9 cellular contexts compared by ENCODE assay signal in genomic region chr9:93958875-93959682, GRCh38. TPM values are rescaled to one million over a fixed set of nuclear protein-coding genes. Genes with fewer than 3 reads are reported as not detected.
DNase-seq lines count a peak whose midpoint lies in the region; ATAC-seq and TF ChIP-seq lines count a peak whose summit lies in the region.
"Had no signal": no experiment of that assay in that cellular context is flagged by ENCODE, and none has a peak within 500 bp of the region (broad histone marks: within the 10 kb centered on the region; RNA-seq: fewer than 3 reads in every experiment).

No MANE protein-coding gene starts in this region.

- peak in 1 of 2 donors; percentile 21 for ATAC-seq in activated T-cell treated with anti-CD3 and anti-CD28 coated beads, Interleukin-2, amount 50 U/mL, for 72 hours (replicated peaks in 1 of 2)
- ATAC-seq in GM18861 (IDR thresholded peaks at IDR 0.05; ENCODE audit: unreplicated experiment) (no peak), gastroesophageal sphincter (no peak)

- H3K27ac Mint-ChIP-seq in activated T-cell treated with anti-CD3 and anti-CD28 coated beads, Interleukin-2, amount 50 U/mL, for 24 hours = no peak overlapping the region
- H3K27ac Mint-ChIP-seq in activated T-cell treated with anti-CD3 and anti-CD28 coated beads, Interleukin-2, amount 50 U/mL, for 72 hours = no peak overlapping the region

- H3K27ac ChIP-seq in suprapubic skin (no peak overlapping the region), gastroesophageal sphincter (no peak overlapping the region)

- H3K4me3 ChIP-seq in iPS-18c (ENCODE audit: insufficient read depth, low read depth, low read length) (peak overlapping the region; percentile 28), suprapubic skin (peak overlapping the region; percentile 30), gastroesophageal sphincter (peak overlapping the region in 1 of 2 donors; percentile 41)

- H3K36me3 ChIP-seq in suprapubic skin (no peaks in the 10 kb centered on the region), gastroesophageal sphincter (no peaks in the 10 kb centered on the region)

- TF ChIP-seq EP300 in suprapubic skin (IDR thresholded peaks at IDR 0.05) = no peak
- no peak for TF ChIP-seq EP300 in gastroesophageal sphincter (IDR thresholded peaks at IDR 0.05)

- 8% methylated on average over 39 of the region's 64 CpGs for WGBS in suprapubic skin
- 61% methylated on average over 24 of the region's 64 CpGs; no CpG with 5 or more reads in 1 of the 2 donors for WGBS in gastroesophageal sphincter (ENCODE audit: low coverage in 1 of 2), 2 donors

- H3K4me1 ChIP-seq in suprapubic skin = peaks cover 51% of the 10 kb centered on the region
- peaks cover 0 to 81% (median 26%) of the 10 kb centered on the region in 3 donors for H3K4me1 ChIP-seq in gastroesophageal sphincter

- no peak for DNase-seq in activated T-cell treated with anti-CD3 and anti-CD28 coated beads, Interleukin-2, amount 50 U/mL, for 24 hours
- no peak for DNase-seq in activated T-cell treated with anti-CD3 and anti-CD28 coated beads, Interleukin-2, amount 50 U/mL, for 1 hour
- no peak for DNase-seq in activated T-cell treated with anti-CD3 and anti-CD28 coated beads, Interleukin-2, amount 50 U/mL, for 72 hours
- DNase-seq in suprapubic skin (ENCODE audit: low spot score in 2 of 2) (no peak), NCI-H1436 treated with DMSO at 0.1 percent for 48 hours (lab: John Stamatoyannopoulos, UW) (no peak)

- no peaks in the 10 kb centered on the region for H3K36me3 Mint-ChIP-seq in activated T-cell treated with anti-CD3 and anti-CD28 coated beads, Interleukin-2, amount 50 U/mL, for 24 hours (ENCODE audit: low read depth)
- H3K36me3 Mint-ChIP-seq in activated T-cell treated with anti-CD3 and anti-CD28 coated beads, Interleukin-2, amount 50 U/mL, for 72 hours (ENCODE audit: insufficient read depth in 2 of 2) = peaks cover 0 to 1% of the 10 kb centered on the region in 2 donors

- H3K4me3 Mint-ChIP-seq in activated T-cell treated with anti-CD3 and anti-CD28 coated beads, Interleukin-2, amount 50 U/mL, for 24 hours = peak overlapping the region; percentile 53
- peak overlapping the region; percentile 76 to 90 for H3K4me3 Mint-ChIP-seq in activated T-cell treated with anti-CD3 and anti-CD28 coated beads, Interleukin-2, amount 50 U/mL, for 72 hours

- H3K9me3 ChIP-seq in iPS-18c (ENCODE audit: control insufficient read depth, insufficient read depth, low read length) (peaks cover 2% of the 10 kb centered on the region), suprapubic skin (no peaks in the 10 kb centered on the region), gastroesophageal sphincter (no peaks in the 10 kb centered on the region)

- no peak for TF ChIP-seq POLR2A in suprapubic skin (IDR thresholded peaks at IDR 0.05)
- TF ChIP-seq POLR2A in gastroesophageal sphincter (IDR thresholded peaks at IDR 0.05) = no peak

- TF ChIP-seq CTCF in suprapubic skin (IDR thresholded peaks at IDR 0.05) = no peak
- no peak for TF ChIP-seq CTCF in gastroesophageal sphincter (IDR thresholded peaks at IDR 0.05)

- peaks cover 73% of the 10 kb centered on the region for H3K27me3 Mint-ChIP-seq in activated T-cell treated with anti-CD3 and anti-CD28 coated beads, Interleukin-2, amount 50 U/mL, for 24 hours
- peaks cover 76% of the 10 kb centered on the region for H3K27me3 Mint-ChIP-seq in activated T-cell treated with anti-CD3 and anti-CD28 coated beads, Interleukin-2, amount 50 U/mL, for 72 hours (ENCODE audit: low read depth)

- no peaks in the 10 kb centered on the region for H3K9me3 Mint-ChIP-seq in activated T-cell treated with anti-CD3 and anti-CD28 coated beads, Interleukin-2, amount 50 U/mL, for 24 hours
- no peaks in the 10 kb centered on the region for H3K9me3 Mint-ChIP-seq in activated T-cell treated with anti-CD3 and anti-CD28 coated beads, Interleukin-2, amount 50 U/mL, for 72 hours

- peaks cover 78% of the 10 kb centered on the region for H3K27me3 ChIP-seq in suprapubic skin
- H3K27me3 ChIP-seq in gastroesophageal sphincter = peaks cover 74% of the 10 kb centered on the region

- H3K4me1 Mint-ChIP-seq in activated T-cell treated with anti-CD3 and anti-CD28 coated beads, Interleukin-2, amount 50 U/mL, for 24 hours (ENCODE audit: low read depth) = peaks cover 49% of the 10 kb centered on the region
- peaks cover 62% of the 10 kb centered on the region for H3K4me1 Mint-ChIP-seq in activated T-cell treated with anti-CD3 and anti-CD28 coated beads, Interleukin-2, amount 50 U/mL, for 72 hours (ENCODE audit: low read depth)

RNA-seq across cellular contexts. Expression of gene BARX1, which starts 3.9 kb away (rescaled TPM):
- 1 to 10 TPM in 1 of 2 donors, under 1 TPM in 1; 0.38 to 1.7 TPM for total RNA-seq in activated T-cell treated with anti-CD3 and anti-CD28 coated beads, Interleukin-2, amount 50 U/mL, for 72 hours
- total RNA-seq in suprapubic skin = not detected
- 100 to 1,000 TPM in 2 of 4 donors, under 1 TPM in 2; 0.37 to 469 (median 84.4) TPM for total RNA-seq in gastroesophageal sphincter
- total RNA-seq: lung microvascular endothelial cell had no signal
